Comparison of ENCODE assay signal across 24 cellular contexts in the genomic region with DNA sequence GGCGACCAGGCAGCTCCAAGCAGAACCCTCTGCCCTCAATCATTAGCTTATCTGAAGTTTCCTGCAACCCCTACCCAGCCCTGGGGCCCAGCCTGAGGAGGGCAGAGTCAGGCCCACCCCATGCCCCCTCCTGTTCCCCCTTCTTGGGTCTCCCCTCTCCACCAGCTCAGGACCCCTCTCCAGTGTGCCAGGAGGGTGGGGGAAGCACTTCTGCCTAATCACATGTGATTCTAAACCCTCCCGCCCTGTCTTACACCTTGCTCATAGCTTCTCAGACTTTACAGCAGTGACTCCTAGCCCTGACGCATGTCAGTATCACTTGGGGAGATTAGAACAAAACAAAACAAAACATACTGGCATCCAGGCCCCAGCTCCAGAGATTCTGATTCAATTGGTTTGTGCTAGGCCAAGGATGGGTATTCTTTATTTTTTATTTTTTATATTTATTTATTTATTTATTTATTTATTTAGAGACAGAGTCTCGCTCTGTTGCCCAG. TPM values are rescaled to one million over a fixed set of nuclear protein-coding genes. Genes with fewer than 3 reads are reported as not detected.
A peak's percentile ranks its signal among the peaks of the same experiment; 100 is the strongest.
DNase-seq lines count a peak whose midpoint lies in the region; ATAC-seq and TF ChIP-seq lines count a peak whose summit lies in the region.
"Had no signal": no experiment of that assay in that cellular context is flagged by ENCODE, and none has a peak within 500 bp of the region (broad histone marks: within the 10 kb centered on the region; RNA-seq: fewer than 3 reads in every experiment).

No MANE protein-coding gene starts in this region.

- peaks cover 14% of the 10 kb centered on the region for H3K4me1 ChIP-seq in GM23248 (ENCODE audit: insufficient read depth)
- H3K4me1 ChIP-seq in neuronal stem cell (ENCODE audit: control insufficient read depth in 2 of 2, insufficient read depth in 1 of 2, low read depth in 1 of 2, low read length in 2 of 2) = peaks cover 6 to 15% of the 10 kb centered on the region in 2 donors

- H3K9ac ChIP-seq in GM23248 = no peak overlapping the region
- no peak overlapping the region for H3K9ac ChIP-seq in neuronal stem cell (ENCODE audit: low read depth, low read length, poor library complexity)

- no peaks in the 10 kb centered on the region for H3K36me3 ChIP-seq in GM23248 (ENCODE audit: low read depth)
- H3K36me3 ChIP-seq in neuronal stem cell (replicated peaks in 1 of 2; ENCODE audit: control insufficient read depth in 2 of 2, insufficient read depth in 2 of 2, low read length in 2 of 2) = no peaks in the 10 kb centered on the region
- H3K36me3 ChIP-seq: gastroesophageal sphincter, tibial nerve had no signal

- no peak overlapping the region for H4K8ac ChIP-seq in neuronal stem cell (ENCODE audit: low read depth, low read length)

- no peaks in the 10 kb centered on the region for H3K79me1 ChIP-seq in neuronal stem cell (ENCODE audit: low read depth, low read length)

- H3K14ac ChIP-seq in neuronal stem cell (ENCODE audit: low read length) = no peak overlapping the region

- H3K18ac ChIP-seq in neuronal stem cell (ENCODE audit: low read length) = no peak overlapping the region

- H2AFZ ChIP-seq in GM23248 (no peak overlapping the region), neuronal stem cell (ENCODE audit: low read length) (no peak overlapping the region)
- H2AFZ ChIP-seq: GM23338 had no signal

- peaks cover 9% of the 10 kb centered on the region; the same call in 1 of the 2 replicates for H3F3A ChIP-seq in GM23248 (ENCODE audit: insufficient read depth)

- no peaks in the 10 kb centered on the region for H3K27me3 Mint-ChIP-seq in chondrocyte (ENCODE audit: low read depth)

- no peaks in the 10 kb centered on the region for H3K9me3 Mint-ChIP-seq in chondrocyte (ENCODE audit: low read depth)
- H3K9me3 Mint-ChIP-seq: brain; CD4-positive, alpha-beta T cell; effector memory CD8-positive, alpha-beta T cell; stimulated activated naive CD8-positive, alpha-beta T cell treated with anti-CD3 and anti-CD28 coated beads, Interleukin-15, amount 100 ng/mL, for 72 hours had no signal

- no peak overlapping the region for H4K91ac ChIP-seq in neuronal stem cell (ENCODE audit: low read depth, low read length, poor library complexity)

- no peak overlapping the region for H2BK5ac ChIP-seq in neuronal stem cell (ENCODE audit: low read length)

- in situ Hi-C loops in GM23248 (cut with MboI) = no loop called here

- H3K4me1 Mint-ChIP-seq in chondrocyte (ENCODE audit: low read depth) = peaks cover 56% of the 10 kb centered on the region
- H3K4me1 Mint-ChIP-seq: activated CD4-positive, alpha-beta T cell treated with anti-CD3 and anti-CD28 coated beads for 36 hours; stimulated activated naive CD8-positive, alpha-beta T cell treated with anti-CD3 and anti-CD28 coated beads, Interleukin-15, amount 100 ng/mL, for 72 hours had no signal

- POLR2A ChIA-PET in RWPE1 (lab: Yijun Ruan, JAX; ENCODE audit: low non-redundant PET) = no interaction called here

- WGBS in GM23248 (ENCODE audit: low coverage in 1 of 2, low lambda C conversion rate in 2 of 2, missing lambda C conversion rate in 2 of 2), 2 experiments = 97 to 99% methylated on average over 4 of the region's 4 CpGs
- WGBS in neuronal stem cell (ENCODE audit: extremely low coverage in 2 of 2, insufficient read length in 2 of 2, insufficient replicate concordance in 1 of 2), 2 donors = no CpG with 5 or more reads among the region's 4 CpGs

- H3K4me3 ChIP-seq in GM23248 = no peak overlapping the region
- no peak overlapping the region for H3K4me3 ChIP-seq in neuronal stem cell (ENCODE audit: low read length in 2 of 2)
- H3K4me3 ChIP-seq: gastroesophageal sphincter, GM23338, tibial nerve had no signal

- no peak overlapping the region for H3K23ac ChIP-seq in neuronal stem cell (ENCODE audit: low read depth, low read length, poor library complexity)

- H4K20me1 ChIP-seq in GM23248 (ENCODE audit: insufficient read depth) = no peaks in the 10 kb centered on the region

- no peaks in the 10 kb centered on the region for H3K9me2 ChIP-seq in GM23248 (ENCODE audit: insufficient read depth)

- no peaks in the 10 kb centered on the region for H3K79me2 ChIP-seq in GM23248 (ENCODE audit: insufficient read depth)

- ATAC-seq in HG03280 (IDR thresholded peaks at IDR 0.05; ENCODE audit: unreplicated experiment) (no peak), GM18511 (IDR thresholded peaks at IDR 0.05; ENCODE audit: unreplicated experiment) (no peak)
- ATAC-seq: activated CD4-positive, alpha-beta T cell treated with anti-CD3 and anti-CD28 coated beads for 36 hours; effector memory CD8-positive, alpha-beta T cell; GM23338; left lobe of liver; stimulated activated naive CD8-positive, alpha-beta T cell treated with anti-CD3 and anti-CD28 coated beads, Interleukin-15, amount 100 ng/mL, for 72 hours had no signal

- H3K4me3 Mint-ChIP-seq in chondrocyte (ENCODE audit: unreplicated experiment) = no peak overlapping the region
- H3K4me3 Mint-ChIP-seq: activated CD4-positive, alpha-beta T cell treated with anti-CD3 and anti-CD28 coated beads for 36 hours; brain; CD4-positive, alpha-beta T cell; effector memory CD8-positive, alpha-beta T cell; GM23338; stimulated activated naive CD8-positive, alpha-beta T cell treated with anti-CD3 and anti-CD28 coated beads, Interleukin-15, amount 100 ng/mL, for 72 hours had no signal

- DNase-seq in GM23248 (peak; percentile 17), RWPE1 (ENCODE audit: low spot score) (no peak), chondrocyte (ENCODE audit: low spot score) (no peak), neuronal stem cell (ENCODE audit: low spot score) (no peak), germinal center (ENCODE audit: low spot score) (no peak), NCI-H1417 treated with DMSO at 0.1 percent for 48 hours (lab: John Stamatoyannopoulos, UW) (no peak)
- DNase-seq: activated CD4-positive, alpha-beta T cell treated with anti-CD3 and anti-CD28 coated beads for 36 hours; activated T-cell treated with anti-CD3 and anti-CD28 coated beads for 4 hours; AML-193; CD4-positive, alpha-beta T cell; effector memory CD8-positive, alpha-beta T cell; hippocampal formation; mesenchymal stem cell; NCI-H774; stimulated activated CD8-positive, alpha-beta memory T cell treated with anti-CD3 and anti-CD28 coated beads, Interleukin-4, amount 100 ng/mL, for 48 hours; stimulated activated naive CD8-positive, alpha-beta T cell treated with anti-CD3 and anti-CD28 coated beads, Interleukin-15, amount 100 ng/mL, for 72 hours; T-helper 2 cell had no signal

- no peaks in the 10 kb centered on the region for H3K9me3 ChIP-seq in GM23248 (ENCODE audit: low read depth)
- no peaks in the 10 kb centered on the region for H3K9me3 ChIP-seq in neuronal stem cell (replicated peaks in 1 of 2; ENCODE audit: control insufficient read depth in 2 of 2, insufficient read depth in 1 of 2, low read depth in 1 of 2, low read length in 2 of 2)
- H3K9me3 ChIP-seq: gastroesophageal sphincter, tibial nerve had no signal

- CTCF ChIA-PET in RWPE1 (lab: Yijun Ruan, JAX) = no interaction called here

- no peak overlapping the region for H2BK120ac ChIP-seq in neuronal stem cell (ENCODE audit: low read depth, low read length)

- H2BK12ac ChIP-seq in neuronal stem cell (ENCODE audit: low read length) = no peak overlapping the region

- H3K27ac Mint-ChIP-seq in chondrocyte (ENCODE audit: unreplicated experiment) = peak overlapping the region; percentile 84
- H3K27ac Mint-ChIP-seq: activated CD4-positive, alpha-beta T cell treated with anti-CD3 and anti-CD28 coated beads for 36 hours; brain; CD4-positive, alpha-beta T cell; effector memory CD8-positive, alpha-beta T cell; GM23338; stimulated activated naive CD8-positive, alpha-beta T cell treated with anti-CD3 and anti-CD28 coated beads, Interleukin-15, amount 100 ng/mL, for 72 hours had no signal

- no peak for TF ChIP-seq CTCF in RWPE1 (conservative IDR thresholded peaks at IDR 0.05; ENCODE audit: low read depth)
- TF ChIP-seq CTCF in chondrocyte (IDR thresholded peaks at IDR 0.05) = no peak

- peak overlapping the region; percentile 22 for H2AK5ac ChIP-seq in neuronal stem cell (ENCODE audit: low read depth, low read length)

- no peak overlapping the region for H3K27ac ChIP-seq in GM23248
- H3K27ac ChIP-seq in RWPE1 = peak overlapping the region; percentile 75
- no peak overlapping the region for H3K27ac ChIP-seq in neuronal stem cell (replicated peaks; ENCODE audit: low read length)

- H3K4me2 ChIP-seq in GM23248 (ENCODE audit: unreplicated experiment) = no peak overlapping the region
- H3K4me2 ChIP-seq in neuronal stem cell (ENCODE audit: insufficient read depth, low read length, poor library complexity, severe bottlenecking) = no peak overlapping the region
- H3K4me2 ChIP-seq: GM23338 had no signal

- no peaks in the 10 kb centered on the region for H3K36me3 Mint-ChIP-seq in chondrocyte (ENCODE audit: low read depth)
- H3K36me3 Mint-ChIP-seq: brain had no signal

- H3K27me3 ChIP-seq in GM23248 (replicated peaks; ENCODE audit: insufficient read depth) (no peaks in the 10 kb centered on the region), neuronal stem cell (ENCODE audit: control insufficient read depth in 3 of 3, insufficient read depth in 3 of 3, low read depth in 1 of 3, low read length in 3 of 3) (no peaks in the 10 kb centered on the region)
- H3K27me3 ChIP-seq: gastroesophageal sphincter, tibial nerve had no signal

- no peak overlapping the region for H2BK15ac ChIP-seq in neuronal stem cell (ENCODE audit: low read length)

- H3K4ac ChIP-seq in neuronal stem cell (ENCODE audit: low read length) = no peak overlapping the region

RNA-seq across cellular contexts. Expression of a gene that starts 42.5 kb away (rescaled TPM):
- total RNA-seq in GM23248 (2014; rRNA removed; shearing (Covaris generic)) = 49.6 and 54.1 TPM in 2 replicates
- polyA plus RNA-seq in GM23248 (2016; fragmentation: Nextera tagmentation; extraction: Ambion mirVana) = 8.8 and 10.9 TPM in 2 replicates
- total RNA-seq in chondrocyte = 60.7 to 73.2 TPM (median 61.5 TPM) in 3 replicates
- polyA plus RNA-seq in neuronal stem cell (2013, experiment 1 of 2) = 24.8 TPM
- polyA plus RNA-seq in neuronal stem cell (2013, experiment 2 of 2) = 26.3 TPM
